ENCODE assay signal across 18 cellular contexts in the genomic region with DNA sequence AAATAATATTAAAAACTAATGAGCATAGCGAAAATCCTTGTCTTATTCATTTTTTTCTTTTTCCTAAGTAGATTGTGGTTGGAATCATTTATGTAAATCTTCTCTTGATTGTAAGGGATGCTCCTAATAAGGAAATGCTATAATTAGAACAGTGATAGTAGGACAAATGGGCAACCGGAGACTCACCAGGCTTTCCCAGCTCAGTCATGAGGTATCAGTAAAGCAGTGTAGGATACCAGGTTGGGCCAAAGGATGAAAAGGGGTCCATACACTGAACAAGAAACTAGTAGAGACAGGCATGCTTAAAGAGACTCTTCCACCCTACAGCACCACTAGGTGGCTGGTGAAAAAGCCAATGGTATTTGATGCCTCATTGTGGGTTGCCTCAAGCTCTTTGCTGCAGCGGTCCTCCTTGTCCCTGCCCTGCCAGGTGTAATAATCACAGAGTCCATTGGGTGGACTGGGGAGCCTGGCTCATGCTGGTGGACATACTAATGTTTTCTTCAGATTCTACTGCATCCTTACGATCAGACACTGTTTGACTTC.
DNase-seq lines count a peak whose midpoint lies in the region; TF ChIP-seq lines count a peak whose summit lies in the region.
"Had no signal": no experiment of that assay in that cellular context is flagged by ENCODE, and none has a peak within 500 bp of the region (broad histone marks: within the 10 kb centered on the region; RNA-seq: fewer than 3 reads in every experiment).

No MANE protein-coding gene starts in this region.

- TF ChIP-seq CTCF in Caco-2 (IDR thresholded peaks at IDR 0.05; ENCODE audit: insufficient read depth in 1 of 2, low read depth in 1 of 2, low read length in 1 of 2, severe bottlenecking in 1 of 2, unreplicated experiment in 1 of 2) (peak; percentile 32 to 40), hepatocyte (IDR thresholded peaks at IDR 0.05; ENCODE audit: poor library complexity) (peak; percentile 10)

- no peak overlapping the region for H3K27ac ChIP-seq in hepatocyte
- H3K27ac ChIP-seq: BLaER1, VCaP had no signal

- H3K27ac Mint-ChIP-seq in Caco-2 (ENCODE audit: unreplicated experiment): no peak overlapping the region
- H3K27ac Mint-ChIP-seq: activated naive CD4-positive, alpha-beta T cell treated with anti-CD3 and anti-CD28 coated beads, Interleukin-2, amount 10 ng/mL, durations not matched to agents 7 days and 5 days; stimulated activated naive CD8-positive, alpha-beta T cell treated with anti-CD3 and anti-CD28 coated beads, Interleukin-15, amount 100 ng/mL, for 72 hours had no signal

- no peak overlapping the region for H3K4me3 Mint-ChIP-seq in Caco-2 (ENCODE audit: unreplicated experiment)
- H3K4me3 Mint-ChIP-seq: activated naive CD4-positive, alpha-beta T cell treated with anti-CD3 and anti-CD28 coated beads, Interleukin-2, amount 10 ng/mL, durations not matched to agents 7 days and 5 days; stimulated activated naive CD8-positive, alpha-beta T cell treated with anti-CD3 and anti-CD28 coated beads, Interleukin-15, amount 100 ng/mL, for 72 hours had no signal

- H3K4me2 ChIP-seq in hepatocyte: no peak overlapping the region
- H3K4me2 ChIP-seq: BLaER1 had no signal

- no peaks in the 10 kb centered on the region for H3K27me3 ChIP-seq in Caco-2 (replicated peaks; ENCODE audit: control insufficient read depth, insufficient read depth, low read length)
- H3K27me3 ChIP-seq in H7 (ENCODE audit: control insufficient read depth, insufficient read depth, low read length): no peaks in the 10 kb centered on the region
- H3K27me3 ChIP-seq in hepatocyte: no peaks in the 10 kb centered on the region
- H3K27me3 ChIP-seq: BLaER1 had no signal

- DNase-seq in Caco-2: peak; percentile 41 to 47
- DNase-seq in H7: peak; percentile 60
- DNase-seq in RPMI7951 (ENCODE audit: low read depth): peak; percentile 33
- no peak for DNase-seq in hepatocyte (ENCODE audit: low spot score)
- DNase-seq in GOT3 (lab: John Stamatoyannopoulos, UW): no peak
- DNase-seq in NCI-H1105 (lab: John Stamatoyannopoulos, UW): no peak
- no peak for DNase-seq in cerebellar nuclear complex (lab: John Stamatoyannopoulos, UW)
- DNase-seq in NCI-H1048 (lab: John Stamatoyannopoulos, UW): no peak
- DNase-seq: activated naive CD4-positive, alpha-beta T cell treated with anti-CD3 and anti-CD28 coated beads, Interleukin-2, amount 10 ng/mL, durations not matched to agents 7 days and 5 days; central memory CD4-positive, alpha-beta T cell; EL; NCI-H1105 treated with DMSO at 0.1 percent for 48 hours; NCI-H510A treated with DMSO at 0.1 percent for 48 hours; stimulated activated naive CD8-positive, alpha-beta T cell treated with anti-CD3 and anti-CD28 coated beads, Interleukin-15, amount 100 ng/mL, for 72 hours had no signal

- H3K4me1 ChIP-seq in Caco-2 (no peaks in the 10 kb centered on the region), hepatocyte (ENCODE audit: insufficient read depth) (no peaks in the 10 kb centered on the region)
- H3K4me1 ChIP-seq: BLaER1, HAP-1 had no signal

- POLR2A ChIA-PET in Caco-2 (lab: Charles Lee): no interaction called here

- H3K36me3 ChIP-seq in Caco-2 (ENCODE audit: control insufficient read depth, insufficient read depth, low read length): no peaks in the 10 kb centered on the region
- H3K36me3 ChIP-seq in H7 (replicated peaks; ENCODE audit: control insufficient read depth, insufficient read depth, low read length): no peaks in the 10 kb centered on the region; the same call in 1 of the 2 replicates
- H3K36me3 ChIP-seq in hepatocyte (replicated peaks; ENCODE audit: insufficient read depth, low read depth): no peaks in the 10 kb centered on the region
- H3K36me3 ChIP-seq: BLaER1, HAP-1 had no signal

- H3K79me2 ChIP-seq in hepatocyte: no peaks in the 10 kb centered on the region

- H3K4me3 ChIP-seq in Caco-2 (ENCODE audit: low read depth, low read length): no peak overlapping the region
- H3K4me3 ChIP-seq in H7 (ENCODE audit: insufficient read depth, low read depth, low read length): no peak overlapping the region
- H3K4me3 ChIP-seq in hepatocyte: no peak overlapping the region
- H3K4me3 ChIP-seq: BLaER1, HAP-1, lung had no signal

- no peaks in the 10 kb centered on the region for H3K9me2 ChIP-seq in hepatocyte (replicated peaks; ENCODE audit: insufficient read depth)

- H3K9me3 ChIP-seq in Caco-2 (no peaks in the 10 kb centered on the region), hepatocyte (ENCODE audit: low read depth) (no peaks in the 10 kb centered on the region)
- H3K9me3 ChIP-seq: HAP-1 had no signal

- CTCF ChIA-PET in Caco-2 (lab: Charles Lee): interaction anchor here (0.6 kb wide), 1 partner anchor 258 kb away, joined by 3 read pairs; no protein-coding TSS in a partner anchor

- intact Hi-C loops in Caco-2 (cut with micrococcal nuclease; ENCODE audit: unreplicated experiment): loop anchor here (10.0 kb wide), 1 partner anchor 1444 kb away; no protein-coding TSS in a partner anchor

- peaks cover 4% of the 10 kb centered on the region for H3K27me3 Mint-ChIP-seq in Caco-2 (ENCODE audit: insufficient read depth, unreplicated experiment)
- H3K27me3 Mint-ChIP-seq: activated naive CD4-positive, alpha-beta T cell treated with anti-CD3 and anti-CD28 coated beads, Interleukin-2, amount 10 ng/mL, durations not matched to agents 7 days and 5 days had no signal

- BruUV-seq in Caco-2 (replicated peaks; lab: Mats Ljungman, UMichigan): no TSS peak

- no peaks in the 10 kb centered on the region for H4K20me1 ChIP-seq in hepatocyte (ENCODE audit: insufficient read depth, poor library complexity, severe bottlenecking)
- H4K20me1 ChIP-seq: BLaER1 had no signal

- no peak overlapping the region for H2AFZ ChIP-seq in hepatocyte

- no peaks in the 10 kb centered on the region for H3K9me3 Mint-ChIP-seq in Caco-2 (ENCODE audit: unreplicated experiment)
- H3K9me3 Mint-ChIP-seq: activated naive CD4-positive, alpha-beta T cell treated with anti-CD3 and anti-CD28 coated beads, Interleukin-2, amount 10 ng/mL, durations not matched to agents 7 days and 5 days; stimulated activated naive CD8-positive, alpha-beta T cell treated with anti-CD3 and anti-CD28 coated beads, Interleukin-15, amount 100 ng/mL, for 72 hours had no signal

- no peaks in the 10 kb centered on the region for H3K4me1 Mint-ChIP-seq in Caco-2 (ENCODE audit: low read depth, unreplicated experiment)
- H3K4me1 Mint-ChIP-seq: activated naive CD4-positive, alpha-beta T cell treated with anti-CD3 and anti-CD28 coated beads, Interleukin-2, amount 10 ng/mL, durations not matched to agents 7 days and 5 days; stimulated activated naive CD8-positive, alpha-beta T cell treated with anti-CD3 and anti-CD28 coated beads, Interleukin-15, amount 100 ng/mL, for 72 hours had no signal

- 81% methylated on average over 4 of the region's 4 CpGs for WGBS in hepatocyte (ENCODE audit: low lambda C conversion rate, missing lambda C conversion rate)

- H3K36me3 Mint-ChIP-seq in Caco-2 (ENCODE audit: insufficient read depth, unreplicated experiment): no peaks in the 10 kb centered on the region
- H3K36me3 Mint-ChIP-seq: activated naive CD4-positive, alpha-beta T cell treated with anti-CD3 and anti-CD28 coated beads, Interleukin-2, amount 10 ng/mL, durations not matched to agents 7 days and 5 days had no signal

Comparison
In these comparisons a context has a peak if more than half of its experiments do, and no peak if none do; other contexts are left out.
1. DNase-seq: peak in Caco-2 (2 of 2), H7 (single experiment) and RPMI7951 (single experiment); none in hepatocyte (single experiment), GOT3 (single experiment), NCI-H1105 (single experiment), cerebellar nuclear complex (0 of 2) and NCI-H1048 (single experiment).